Comparison of ENCODE assay signal across 16 cellular contexts in genomic region chr1:205561501-205562203, GRCh38. TPM values are rescaled to one million over a fixed set of nuclear protein-coding genes. Genes with fewer than 3 reads are reported as not detected.
DNase-seq lines count a peak whose midpoint lies in the region; ATAC-seq and TF ChIP-seq lines count a peak whose summit lies in the region.
"Had no signal": no experiment of that assay in that cellular context is flagged by ENCODE, and none has a peak within 500 bp of the region (broad histone marks: within the 10 kb centered on the region; RNA-seq: fewer than 3 reads in every experiment).

No MANE protein-coding gene starts in this region.

- H3K27me3 Mint-ChIP-seq in activated B cell treated with CpG ODN at 0.5 μM for 24 hours (peaks cover 19% of the 10 kb centered on the region), memory B cell (peaks cover 11% of the 10 kb centered on the region)

- H3K27me3 ChIP-seq in SK-N-SH (ENCODE audit: insufficient read depth), result peaks cover 10% of the 10 kb centered on the region; the same call in 1 of the 2 replicates
- no peaks in the 10 kb centered on the region for H3K27me3 ChIP-seq in uterus

- POLR2A ChIA-PET in SK-N-SH (lab: Yijun Ruan, JAX) (no interaction called here), activated B cell treated with CpG ODN at 0.5 μM for 24 hours (lab: Charles Lee) (no interaction called here)

- H3K9ac ChIP-seq in SK-N-SH, result no peak overlapping the region

- H4K20me1 ChIP-seq in SK-N-SH (ENCODE audit: insufficient read depth), result no peaks in the 10 kb centered on the region

- no peak for TF ChIP-seq RAD21 in SK-N-SH (IDR thresholded peaks at IDR 0.05; ENCODE audit: low read length)

- peaks cover 4% of the 10 kb centered on the region for H3F3A ChIP-seq in SK-N-SH (replicated peaks; ENCODE audit: insufficient read depth)

- H3K79me2 ChIP-seq in SK-N-SH (ENCODE audit: insufficient read depth), result no peaks in the 10 kb centered on the region

- H3K9me3 Mint-ChIP-seq in activated B cell treated with CpG ODN at 0.5 μM for 24 hours (peaks cover 14% of the 10 kb centered on the region), memory B cell (peaks cover 15% of the 10 kb centered on the region)

- H3K4me3 Mint-ChIP-seq in activated B cell treated with CpG ODN at 0.5 μM for 24 hours (no peak overlapping the region), memory B cell (no peak overlapping the region)
- H3K4me3 Mint-ChIP-seq: CD4-positive, alpha-beta memory T cell; HFFc6 had no signal

- WGBS in SK-N-SH (ENCODE audit: low lambda C conversion rate), result 41% methylated on average over 1 of the region's 1 CpG

- intact Hi-C loops in activated B cell treated with CpG ODN at 0.5 μM for 24 hours (cut with micrococcal nuclease) (no loop called here), uterus (cut with DNase I; ENCODE audit: low total_unique reads) (no loop called here)

- H3K27ac ChIP-seq in SK-N-SH (ENCODE audit: low read depth in 2 of 2, low read length in 1 of 2) (no peak overlapping the region), uterus (no peak overlapping the region)
- H3K27ac ChIP-seq: 22Rv1 had no signal

- no peak for TF ChIP-seq POLR2A in uterus (IDR thresholded peaks at IDR 0.05)

- H3K27ac Mint-ChIP-seq in activated B cell treated with CpG ODN at 0.5 μM for 24 hours (no peak overlapping the region), memory B cell (no peak overlapping the region)
- H3K27ac Mint-ChIP-seq: CD4-positive, alpha-beta memory T cell; HFFc6 had no signal

- H3K4me2 ChIP-seq in SK-N-SH, result no peak overlapping the region

- no peak for DNase-seq in SK-N-SH
- DNase-seq in activated B cell treated with CpG ODN at 0.5 μM for 24 hours, result no peak
- no peak for DNase-seq in memory B cell (ENCODE audit: low spot score in 2 of 2)
- no peak for DNase-seq in NCI-H2196 (lab: John Stamatoyannopoulos, UW; ENCODE audit: unreplicated experiment)
- DNase-seq in medulla oblongata (ENCODE audit: extremely low spot score), result no peak
- no peak for DNase-seq in uterus
- DNase-seq: ACHN; C1 segment of cervical spinal cord; CD4-positive, alpha-beta memory T cell; DMS79; GOT3; HFFc6 had no signal

- CTCF ChIA-PET in SK-N-SH (lab: Yijun Ruan, JAX), result interaction anchor here (2.2 kb wide), 1 partner anchor 30 kb away, joined by 7 read pairs; no protein-coding TSS in a partner anchor
- CTCF ChIA-PET in activated B cell treated with CpG ODN at 0.5 μM for 24 hours (lab: Charles Lee), result no interaction called here

- TF ChIP-seq EP300 in SK-N-SH (IDR thresholded peaks at IDR 0.05; ENCODE audit: borderline replicate concordance in 1 of 2, low read depth in 1 of 2, low read length in 1 of 2), result no peak

- no peaks in the 10 kb centered on the region for H3K9me2 ChIP-seq in SK-N-SH

- H3K4me3 ChIP-seq in SK-N-SH (ENCODE audit: low read depth in 2 of 2, low read length in 1 of 2) (no peak overlapping the region), uterus (no peak overlapping the region)
- H3K4me3 ChIP-seq: GM12878, HAP-1 had no signal

- H3K36me3 ChIP-seq in SK-N-SH (replicated peaks in 1 of 2; ENCODE audit: control insufficient read depth in 1 of 2, insufficient read depth in 2 of 2, low read length in 1 of 2) (no peaks in the 10 kb centered on the region), uterus (no peaks in the 10 kb centered on the region)
- H3K36me3 ChIP-seq: HAP-1 had no signal

- H2AFZ ChIP-seq in SK-N-SH (ENCODE audit: low read depth), result no peak overlapping the region

- no peak for TF ChIP-seq CTCF in SK-N-SH (IDR thresholded peaks at IDR 0.05)
- no peak for TF ChIP-seq CTCF in activated B cell treated with CpG ODN at 0.5 μM for 24 hours (IDR thresholded peaks at IDR 0.05)
- no peak for TF ChIP-seq CTCF in uterus (IDR thresholded peaks at IDR 0.05)

- H3K4me1 Mint-ChIP-seq in activated B cell treated with CpG ODN at 0.5 μM for 24 hours (peaks cover 4% of the 10 kb centered on the region), memory B cell (no peaks in the 10 kb centered on the region)
- H3K4me1 Mint-ChIP-seq: CD4-positive, alpha-beta memory T cell had no signal

- ATAC-seq in SK-N-SH treated with all-trans-retinoic acid at 6 μM for 48 hours (no peak), activated B cell treated with CpG ODN at 0.5 μM for 24 hours (ENCODE audit: low read depth) (peak; percentile 42), memory B cell (ENCODE audit: low read depth) (peak; percentile 87)
- ATAC-seq: GM12878 had no signal

- no peaks in the 10 kb centered on the region for H3K4me1 ChIP-seq in SK-N-SH (ENCODE audit: control insufficient read depth in 1 of 2, insufficient read depth in 2 of 2, low read depth in 1 of 2, low read length in 1 of 2)
- no peaks in the 10 kb centered on the region for H3K4me1 ChIP-seq in uterus
- H3K4me1 ChIP-seq: HAP-1 had no signal

- H3K9me3 ChIP-seq in SK-N-SH (peaks cover 10% of the 10 kb centered on the region), uterus (no peaks in the 10 kb centered on the region)

- H3K36me3 Mint-ChIP-seq in activated B cell treated with CpG ODN at 0.5 μM for 24 hours (ENCODE audit: low read depth), result no peaks in the 10 kb centered on the region
- H3K36me3 Mint-ChIP-seq in memory B cell, result peaks cover 2% of the 10 kb centered on the region
- H3K36me3 Mint-ChIP-seq: CD4-positive, alpha-beta memory T cell had no signal

TF ChIP-seq in SK-N-SH treated with all-trans-retinoic acid at 6 μM for 48 hours, 23 proteins besides CTCF, POLR2A, EP300 and RAD21:
- TF ChIP-seq ZNF8 (CRISPR knock-in tag; IDR thresholded peaks at IDR 0.05) (peak; percentile 99), ZNF565 (CRISPR knock-in tag; conservative IDR thresholded peaks at IDR 0.05; ENCODE audit: low read depth) (no peak)

TF ChIP-seq in SK-N-SH, 30 proteins besides CTCF, POLR2A, EP300 and RAD21:
- TF ChIP-seq GATA2 (CRISPR knock-in tag; IDR thresholded peaks at IDR 0.05) (no peak), EZH2phosphoT487 (IDR thresholded peaks at IDR 0.05; ENCODE audit: borderline replicate concordance, low read depth) (no peak), TAF1 (IDR thresholded peaks at IDR 0.05; ENCODE audit: borderline replicate concordance, low read depth, low read length) (no peak), TCF12 (IDR thresholded peaks at IDR 0.05) (no peak), NFIC (IDR thresholded peaks at IDR 0.05; ENCODE audit: borderline replicate concordance) (no peak), SIN3A (IDR thresholded peaks at IDR 0.05; ENCODE audit: borderline replicate concordance, low read depth, low read length) (no peak), ELF1 (IDR thresholded peaks at IDR 0.05) (no peak), JUND (IDR thresholded peaks at IDR 0.05) (no peak), MAX (IDR thresholded peaks at IDR 0.05; ENCODE audit: low read depth) (no peak), FOXJ3 (CRISPR knock-in tag; IDR thresholded peaks at IDR 0.05) (no peak), NRF1 (IDR thresholded peaks at IDR 0.05; ENCODE audit: low read depth, low read length) (no peak), RFX5 (IDR thresholded peaks at IDR 0.05; ENCODE audit: low read length) (no peak), POLR2AphosphoS5 (IDR thresholded peaks at IDR 0.05; ENCODE audit: low read depth, low read length) (no peak), IRF3 (IDR thresholded peaks at IDR 0.05; ENCODE audit: low read depth, low read length) (no peak), PBX3 (IDR thresholded peaks at IDR 0.05) (no peak), FOSL2 (IDR thresholded peaks at IDR 0.05; ENCODE audit: borderline replicate concordance, low read depth) (no peak)

RNA-seq across cellular contexts. Expression of gene CDK18, which starts 57.2 kb away (rescaled TPM):
- polyA plus RNA-seq in SK-N-SH (2012; rRNA removed), result 2.5 and 3.1 TPM in 2 replicates
- 0.80 and 1.3 TPM in 2 replicates for polyA plus RNA-seq in SK-N-SH (2012; cell fraction: cytosol; rRNA removed)
- polyA plus RNA-seq in SK-N-SH (2012; cell fraction: nucleus; rRNA removed), result 10.6 and 12.1 TPM in 2 replicates
- 1.9 and 2.6 TPM in 2 replicates for total RNA-seq in activated B cell treated with CpG ODN at 0.5 μM for 24 hours
- total RNA-seq in uterus, result 10 to 100 TPM in 2 of 4 donors, 1 to 10 TPM in 2; 4.1 to 28.2 (median 8.5) TPM
